Comparison of ENCODE assay signal across 21 cellular contexts in genomic region chr11:69213964-69214363, GRCh38. TPM values are rescaled to one million over a fixed set of nuclear protein-coding genes. Genes with fewer than 3 reads are reported as not detected.
DNase-seq lines count a peak whose midpoint lies in the region; ATAC-seq lines count a peak whose summit lies in the region.
"Had no signal": no experiment of that assay in that cellular context is flagged by ENCODE, and none has a peak within 500 bp of the region (broad histone marks: within the 10 kb centered on the region; RNA-seq: fewer than 3 reads in every experiment).

No MANE protein-coding gene starts in this region.

- H3K27ac Mint-ChIP-seq in activated naive CD8-positive, alpha-beta T cell: peak overlapping the region; percentile 61
- H3K27ac Mint-ChIP-seq in activated naive CD8-positive, alpha-beta T cell treated with anti-CD3 and anti-CD28 coated beads, Interleukin-2, amount 50 U/mL, for 24 hours: no peak overlapping the region
- peak overlapping the region; percentile 4 for H3K27ac Mint-ChIP-seq in activated T-helper 1 cell treated with anti-CD3 and anti-CD28 coated beads, Interleukin-12 subunit alpha, Interleukin-12 subunit beta, Interleukin-2, Interleukin-4 antibody, amounts not matched to agents 30 ng/mL and 10 ng/mL and 1 ng/mL, durations not matched to agents 14 hours and 24 hours and 36 hours
- H3K27ac Mint-ChIP-seq in stimulated activated memory B cell treated with anti-CD40 and anti-IgM and Interleukin-4, amounts not matched to agents 10 μg/mL and 1 μg/mL and 100 μg/mL, for 72 hours: peak overlapping the region; percentile 46

- H3K36me3 Mint-ChIP-seq in activated naive CD8-positive, alpha-beta T cell: no peaks in the 10 kb centered on the region
- no peaks in the 10 kb centered on the region for H3K36me3 Mint-ChIP-seq in activated naive CD8-positive, alpha-beta T cell treated with anti-CD3 and anti-CD28 coated beads, Interleukin-2, amount 50 U/mL, for 24 hours (ENCODE audit: low read depth)
- peaks cover 3% of the 10 kb centered on the region for H3K36me3 Mint-ChIP-seq in activated T-helper 1 cell treated with anti-CD3 and anti-CD28 coated beads, Interleukin-12 subunit alpha, Interleukin-12 subunit beta, Interleukin-2, Interleukin-4 antibody, amounts not matched to agents 30 ng/mL and 10 ng/mL and 1 ng/mL, durations not matched to agents 14 hours and 24 hours and 36 hours (ENCODE audit: low read depth)
- no peaks in the 10 kb centered on the region for H3K36me3 Mint-ChIP-seq in stimulated activated memory B cell treated with anti-CD40 and anti-IgM and Interleukin-4, amounts not matched to agents 10 μg/mL and 1 μg/mL and 100 μg/mL, for 72 hours
- H3K36me3 Mint-ChIP-seq: CD8-positive, alpha-beta memory T cell had no signal

- H3K9me3 Mint-ChIP-seq in activated naive CD8-positive, alpha-beta T cell (ENCODE audit: low read depth): no peaks in the 10 kb centered on the region
- H3K9me3 Mint-ChIP-seq in activated naive CD8-positive, alpha-beta T cell treated with anti-CD3 and anti-CD28 coated beads, Interleukin-2, amount 50 U/mL, for 24 hours: no peaks in the 10 kb centered on the region
- H3K9me3 Mint-ChIP-seq in activated T-helper 1 cell treated with anti-CD3 and anti-CD28 coated beads, Interleukin-12 subunit alpha, Interleukin-12 subunit beta, Interleukin-2, Interleukin-4 antibody, amounts not matched to agents 30 ng/mL and 10 ng/mL and 1 ng/mL, durations not matched to agents 14 hours and 24 hours and 36 hours: peaks cover 7% of the 10 kb centered on the region
- H3K9me3 Mint-ChIP-seq in stimulated activated memory B cell treated with anti-CD40 and anti-IgM and Interleukin-4, amounts not matched to agents 10 μg/mL and 1 μg/mL and 100 μg/mL, for 72 hours: no peaks in the 10 kb centered on the region
- H3K9me3 Mint-ChIP-seq: CD8-positive, alpha-beta memory T cell had no signal

- intact Hi-C loops in activated T-helper 1 cell treated with anti-CD3 and anti-CD28 coated beads, Interleukin-12 subunit alpha, Interleukin-12 subunit beta, Interleukin-2, Interleukin-4 antibody, amounts not matched to agents 30 ng/mL and 10 ng/mL and 1 ng/mL, durations not matched to agents 14 hours and 24 hours and 36 hours (cut with micrococcal nuclease): loop anchor here (1.0 kb wide), 1 partner anchor 25 kb away; no protein-coding TSS in a partner anchor

- ATAC-seq in activated naive CD8-positive, alpha-beta T cell treated with anti-CD3 and anti-CD28 coated beads, Interleukin-2, amount 50 U/mL, for 24 hours: no peak
- ATAC-seq in left lobe of liver: no peak
- ATAC-seq in stimulated activated memory B cell treated with anti-CD40 and anti-IgM and Interleukin-4, amounts not matched to agents 10 μg/mL and 1 μg/mL and 100 μg/mL, for 72 hours: no peak
- ATAC-seq: HepG2 had no signal

- DNase-seq in activated naive CD8-positive, alpha-beta T cell treated with anti-CD3 and anti-CD28 coated beads, Interleukin-2, amount 50 U/mL, for 24 hours: no peak
- no peak for DNase-seq in activated T-helper 1 cell treated with anti-CD3 and anti-CD28 coated beads, Interleukin-12 subunit alpha, Interleukin-12 subunit beta, Interleukin-2, Interleukin-4 antibody, amounts not matched to agents 30 ng/mL and 10 ng/mL and 1 ng/mL, durations not matched to agents 14 hours and 24 hours and 36 hours (ENCODE audit: low spot score)
- DNase-seq in left lobe of liver (ENCODE audit: low spot score) (peak; percentile 16), 8988T (no peak), DMS79 (lab: John Stamatoyannopoulos, UW) (no peak)
- DNase-seq: ACHN; C1 segment of cervical spinal cord; CD8-positive, alpha-beta memory T cell; DMS79 treated with DMSO at 0.1 percent for 48 hours; KBM-7; NCI-H1105; NCI-H1694; NCI-H2081 treated with DMSO at 0.1 percent for 48 hours; NCI-H510A; NCI-H748 treated with DMSO at 0.1 percent for 48 hours; NK-92 treated with Interleukin-12 subunit alpha and Interleukin-12 subunit beta, amount 100 ng/mL, for 24 hours; Right ventricle myocardium superior had no signal

- H3K4me3 Mint-ChIP-seq in activated naive CD8-positive, alpha-beta T cell: no peak overlapping the region
- H3K4me3 Mint-ChIP-seq in activated naive CD8-positive, alpha-beta T cell treated with anti-CD3 and anti-CD28 coated beads, Interleukin-2, amount 50 U/mL, for 24 hours: no peak overlapping the region
- H3K4me3 Mint-ChIP-seq in activated T-helper 1 cell treated with anti-CD3 and anti-CD28 coated beads, Interleukin-12 subunit alpha, Interleukin-12 subunit beta, Interleukin-2, Interleukin-4 antibody, amounts not matched to agents 30 ng/mL and 10 ng/mL and 1 ng/mL, durations not matched to agents 14 hours and 24 hours and 36 hours: no peak overlapping the region
- no peak overlapping the region for H3K4me3 Mint-ChIP-seq in stimulated activated memory B cell treated with anti-CD40 and anti-IgM and Interleukin-4, amounts not matched to agents 10 μg/mL and 1 μg/mL and 100 μg/mL, for 72 hours
- H3K4me3 Mint-ChIP-seq: CD8-positive, alpha-beta memory T cell had no signal

- peaks cover 4% of the 10 kb centered on the region for H3K27me3 Mint-ChIP-seq in activated naive CD8-positive, alpha-beta T cell
- peaks cover 13% of the 10 kb centered on the region for H3K27me3 Mint-ChIP-seq in activated naive CD8-positive, alpha-beta T cell treated with anti-CD3 and anti-CD28 coated beads, Interleukin-2, amount 50 U/mL, for 24 hours
- H3K27me3 Mint-ChIP-seq in activated T-helper 1 cell treated with anti-CD3 and anti-CD28 coated beads, Interleukin-12 subunit alpha, Interleukin-12 subunit beta, Interleukin-2, Interleukin-4 antibody, amounts not matched to agents 30 ng/mL and 10 ng/mL and 1 ng/mL, durations not matched to agents 14 hours and 24 hours and 36 hours (ENCODE audit: insufficient read depth): no peaks in the 10 kb centered on the region
- H3K27me3 Mint-ChIP-seq in stimulated activated memory B cell treated with anti-CD40 and anti-IgM and Interleukin-4, amounts not matched to agents 10 μg/mL and 1 μg/mL and 100 μg/mL, for 72 hours: peaks cover 14% of the 10 kb centered on the region

- peaks cover 19% of the 10 kb centered on the region for H3K4me1 Mint-ChIP-seq in activated naive CD8-positive, alpha-beta T cell (ENCODE audit: low read depth)
- H3K4me1 Mint-ChIP-seq in activated naive CD8-positive, alpha-beta T cell treated with anti-CD3 and anti-CD28 coated beads, Interleukin-2, amount 50 U/mL, for 24 hours: peaks cover 19% of the 10 kb centered on the region
- peaks cover 22% of the 10 kb centered on the region for H3K4me1 Mint-ChIP-seq in activated T-helper 1 cell treated with anti-CD3 and anti-CD28 coated beads, Interleukin-12 subunit alpha, Interleukin-12 subunit beta, Interleukin-2, Interleukin-4 antibody, amounts not matched to agents 30 ng/mL and 10 ng/mL and 1 ng/mL, durations not matched to agents 14 hours and 24 hours and 36 hours (ENCODE audit: low read depth)
- H3K4me1 Mint-ChIP-seq in stimulated activated memory B cell treated with anti-CD40 and anti-IgM and Interleukin-4, amounts not matched to agents 10 μg/mL and 1 μg/mL and 100 μg/mL, for 72 hours: peaks cover 33% of the 10 kb centered on the region
- H3K4me1 Mint-ChIP-seq: CD8-positive, alpha-beta memory T cell had no signal

RNA-seq across cellular contexts. Expression of gene SMIM38, which starts 58.2 kb away (rescaled TPM):
- 0.26 and 0.37 TPM in 2 replicates for total RNA-seq in activated T-helper 1 cell treated with anti-CD3 and anti-CD28 coated beads, Interleukin-12 subunit alpha, Interleukin-12 subunit beta, Interleukin-2, Interleukin-4 antibody, amounts not matched to agents 30 ng/mL and 10 ng/mL and 1 ng/mL, durations not matched to agents 14 hours and 24 hours and 36 hours
- not detected for total RNA-seq in left lobe of liver
- total RNA-seq: H4, Right ventricle myocardium superior had no signal
